1 cellular context compared by ENCODE assay signal in the genomic region with DNA sequence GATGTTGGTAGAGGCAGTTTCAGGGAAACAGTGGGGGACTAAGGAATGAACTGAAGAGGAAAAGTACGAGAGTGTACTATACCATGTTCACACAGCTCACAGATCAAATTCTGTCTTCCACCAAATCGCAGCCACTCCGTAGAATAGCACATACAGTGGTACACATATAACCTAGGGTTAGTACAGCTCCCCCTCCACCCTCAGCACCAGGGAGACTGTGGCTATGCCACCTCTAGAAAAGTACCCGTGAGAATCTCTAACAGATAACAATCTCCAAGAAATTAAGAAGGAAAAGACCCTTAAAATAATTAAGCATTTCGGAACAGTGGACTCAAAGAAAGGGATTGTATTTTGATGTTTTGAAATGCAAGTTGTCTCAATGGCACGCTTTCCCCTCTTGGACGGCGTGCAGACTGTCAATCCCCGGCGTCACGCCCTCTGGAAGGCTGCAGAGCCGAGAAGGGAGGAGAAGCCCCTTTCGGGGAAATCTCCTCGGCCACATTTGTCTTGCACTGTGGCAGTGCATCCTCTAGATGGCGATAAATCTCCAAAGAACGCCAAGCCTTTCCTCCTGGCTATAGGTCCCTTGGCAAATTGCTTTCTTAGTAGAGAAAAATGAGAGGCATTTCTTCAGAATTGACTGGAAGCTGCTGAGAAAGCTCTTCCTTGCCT.
TF ChIP-seq lines count a peak whose summit lies in the region.

No MANE protein-coding gene starts in this region.

TF ChIP-seq in SK-N-SH treated with all-trans-retinoic acid at 6 μM for 48 hours, 23 proteins besides CTCF, POLR2A, EP300 and RAD21 (continued from another document):
- TF ChIP-seq, protein P1, sequence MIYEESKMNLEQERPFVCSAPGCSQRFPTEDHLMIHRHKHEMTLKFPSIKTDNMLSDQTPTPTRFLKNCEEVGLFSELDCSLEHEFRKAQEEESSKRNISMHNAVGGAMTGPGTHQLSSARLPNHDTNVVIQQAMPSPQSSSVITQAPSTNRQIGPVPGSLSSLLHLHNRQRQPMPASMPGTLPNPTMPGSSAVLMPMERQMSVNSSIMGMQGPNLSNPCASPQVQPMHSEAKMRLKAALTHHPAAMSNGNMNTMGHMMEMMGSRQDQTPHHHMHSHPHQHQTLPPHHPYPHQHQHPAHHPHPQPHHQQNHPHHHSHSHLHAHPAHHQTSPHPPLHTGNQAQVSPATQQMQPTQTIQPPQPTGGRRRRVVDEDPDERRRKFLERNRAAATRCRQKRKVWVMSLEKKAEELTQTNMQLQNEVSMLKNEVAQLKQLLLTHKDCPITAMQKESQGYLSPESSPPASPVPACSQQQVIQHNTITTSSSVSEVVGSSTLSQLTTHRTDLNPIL (CRISPR knock-in tag; IDR thresholded peaks at IDR 0.05; ENCODE audit: low read depth): no peak
- TF ChIP-seq, protein P2, sequence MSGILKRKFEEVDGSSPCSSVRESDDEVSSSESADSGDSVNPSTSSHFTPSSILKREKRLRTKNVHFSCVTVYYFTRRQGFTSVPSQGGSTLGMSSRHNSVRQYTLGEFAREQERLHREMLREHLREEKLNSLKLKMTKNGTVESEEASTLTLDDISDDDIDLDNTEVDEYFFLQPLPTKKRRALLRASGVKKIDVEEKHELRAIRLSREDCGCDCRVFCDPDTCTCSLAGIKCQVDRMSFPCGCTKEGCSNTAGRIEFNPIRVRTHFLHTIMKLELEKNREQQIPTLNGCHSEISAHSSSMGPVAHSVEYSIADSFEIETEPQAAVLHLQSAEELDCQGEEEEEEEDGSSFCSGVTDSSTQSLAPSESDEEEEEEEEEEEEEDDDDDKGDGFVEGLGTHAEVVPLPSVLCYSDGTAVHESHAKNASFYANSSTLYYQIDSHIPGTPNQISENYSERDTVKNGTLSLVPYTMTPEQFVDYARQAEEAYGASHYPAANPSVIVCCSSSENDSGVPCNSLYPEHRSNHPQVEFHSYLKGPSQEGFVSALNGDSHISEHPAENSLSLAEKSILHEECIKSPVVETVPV (CRISPR knock-in tag; IDR thresholded peaks at IDR 0.05): no peak
- no peak for TF ChIP-seq RARB (CRISPR knock-in tag; IDR thresholded peaks at IDR 0.05)
- TF ChIP-seq ZNF70 (CRISPR knock-in tag; IDR thresholded peaks at IDR 0.05): no peak
- no peak for TF ChIP-seq ISL1 (CRISPR knock-in tag; IDR thresholded peaks at IDR 0.05)
- TF ChIP-seq ARNTL (CRISPR knock-in tag; IDR thresholded peaks at IDR 0.05; ENCODE audit: borderline replicate concordance, low read depth): no peak
- no peak for TF ChIP-seq PPARA (CRISPR knock-in tag; IDR thresholded peaks at IDR 0.05; ENCODE audit: borderline replicate concordance)
- no peak for TF ChIP-seq OSR1 (CRISPR knock-in tag; IDR thresholded peaks at IDR 0.05)
- no peak for TF ChIP-seq ZNF8 (CRISPR knock-in tag; IDR thresholded peaks at IDR 0.05)
- TF ChIP-seq GLIS3 (CRISPR knock-in tag; IDR thresholded peaks at IDR 0.05): no peak
